In genomic region chr2:26533661-26534060, GRCh38 we compare ENCODE assay signal across 20 cellular contexts. TPM values are rescaled to one million over a fixed set of nuclear protein-coding genes. Genes with fewer than 3 reads are reported as not detected.
DNase-seq lines count a peak whose midpoint lies in the region; ATAC-seq and TF ChIP-seq lines count a peak whose summit lies in the region.
"Had no signal": no experiment of that assay in that cellular context is flagged by ENCODE, and none has a peak within 500 bp of the region (broad histone marks: within the 10 kb centered on the region; RNA-seq: fewer than 3 reads in every experiment).

No MANE protein-coding gene starts in this region.

- no peaks in the 10 kb centered on the region for H3K36me3 ChIP-seq in suprapubic skin
- H3K36me3 ChIP-seq: BLaER1 treated with 17β-estradiol and CSF1 and Interleukin-3, amounts not matched to agents 10 nM and 100 nM had no signal

- no peak for TF ChIP-seq POLR2A in suprapubic skin (IDR thresholded peaks at IDR 0.05)

- H3K27ac Mint-ChIP-seq in T-helper 17 cell (peak overlapping the region; percentile 21), immature natural killer cell (no peak overlapping the region)
- H3K27ac Mint-ChIP-seq: CD8-positive, alpha-beta T cell had no signal

- no peak overlapping the region for H3K27ac ChIP-seq in suprapubic skin
- H3K27ac ChIP-seq: 22Rv1; BLaER1 treated with 17β-estradiol and CSF1 and Interleukin-3, amounts not matched to agents 10 nM and 100 nM; KMS-11; SK-N-MC had no signal

- H3K4me1 Mint-ChIP-seq in T-helper 17 cell (no peaks in the 10 kb centered on the region), immature natural killer cell (no peaks in the 10 kb centered on the region)

- no peak overlapping the region for H3K4me3 Mint-ChIP-seq in T-helper 17 cell
- H3K4me3 Mint-ChIP-seq in immature natural killer cell, result no peak overlapping the region
- H3K4me3 Mint-ChIP-seq: CD8-positive, alpha-beta T cell had no signal

- no peak for TF ChIP-seq EP300 in suprapubic skin (IDR thresholded peaks at IDR 0.05)

- no peaks in the 10 kb centered on the region for H3K9me3 Mint-ChIP-seq in immature natural killer cell
- H3K9me3 Mint-ChIP-seq: CD8-positive, alpha-beta T cell had no signal

- intact Hi-C loops in posterior vena cava (cut with DNase I), result no loop called here

- DNase-seq in NCI-H146 (lab: John Stamatoyannopoulos, UW) (peak; percentile 8), NCI-H146 treated with DMSO at 0.1 percent for 48 hours (lab: John Stamatoyannopoulos, UW; ENCODE audit: unreplicated experiment) (no peak), T-helper 17 cell (no peak), posterior vena cava (ENCODE audit: low spot score) (peak; percentile 48), suprapubic skin (ENCODE audit: low spot score in 2 of 2) (peak; percentile 16 to 29), T-helper 2 cell (no peak), immature natural killer cell (no peak)
- DNase-seq in activated CD4-positive, alpha-beta T cell treated with anti-CD3 and anti-CD28 coated beads for 1 hour, result no peak
- DNase-seq: CD8-positive, alpha-beta T cell; GOT3; HCEC 1CT; NCI-H1436 treated with DMSO at 0.1 percent for 48 hours; NCI-H2081; NCI-H2171; NCI-H524 treated with DMSO at 0.1 percent for 48 hours; SHP77 had no signal

- H3K4me1 ChIP-seq in suprapubic skin, result no peaks in the 10 kb centered on the region

- WGBS in suprapubic skin, result 84% methylated on average over 7 of the region's 7 CpGs

- no peaks in the 10 kb centered on the region for H3K9me3 ChIP-seq in T-helper 17 cell (ENCODE audit: control insufficient read depth, low read length, poor library complexity, severe bottlenecking)
- H3K9me3 ChIP-seq in suprapubic skin, result no peaks in the 10 kb centered on the region
- H3K9me3 ChIP-seq: BLaER1 treated with 17β-estradiol and CSF1 and Interleukin-3, amounts not matched to agents 10 nM and 100 nM had no signal

- peaks cover 2% of the 10 kb centered on the region for H3K36me3 Mint-ChIP-seq in T-helper 17 cell (ENCODE audit: low read depth)
- H3K36me3 Mint-ChIP-seq in immature natural killer cell, result no peaks in the 10 kb centered on the region
- H3K36me3 Mint-ChIP-seq: CD8-positive, alpha-beta T cell had no signal

- H3K27me3 Mint-ChIP-seq in T-helper 17 cell, result peaks cover 25% of the 10 kb centered on the region
- peaks cover 0 to 10% (median 4%) of the 10 kb centered on the region in 3 donors for H3K27me3 Mint-ChIP-seq in immature natural killer cell (ENCODE audit: low read depth in 3 of 3)

- no peak for TF ChIP-seq CTCF in suprapubic skin (IDR thresholded peaks at IDR 0.05)

- H3K4me3 ChIP-seq in suprapubic skin, result no peak overlapping the region
- H3K4me3 ChIP-seq: BLaER1 treated with 17β-estradiol and CSF1 and Interleukin-3, amounts not matched to agents 10 nM and 100 nM; SK-N-MC had no signal

- no peak for ATAC-seq in T-helper 17 cell
- ATAC-seq: CD8-positive, alpha-beta T cell had no signal

- H3K27me3 ChIP-seq in suprapubic skin, result peaks cover 16% of the 10 kb centered on the region
- H3K27me3 ChIP-seq: BLaER1 treated with 17β-estradiol and CSF1 and Interleukin-3, amounts not matched to agents 10 nM and 100 nM had no signal

RNA-seq across cellular contexts. Expression of gene OTOF, which starts 55.7 kb away (rescaled TPM):
- under 1 TPM; 0.50 to 0.87 TPM for total RNA-seq in T-helper 17 cell
- under 1 TPM; 0.29 to 0.32 TPM for total RNA-seq in posterior vena cava
- under 1 TPM in 3 of 4 donors, not detected in 1; 0.16 to 0.39 (median 0.17) TPM for total RNA-seq in suprapubic skin
- 1 to 10 TPM in 1 of 3 donors, under 1 TPM in 1, not detected in 1; 0.34 to 1.3 TPM for polyA plus RNA-seq in immature natural killer cell

Comparison
In these comparisons a context has a peak if more than half of its experiments do, and no peak if none do; other contexts are left out.
1. DNase-seq: peak in NCI-H146 (single experiment), posterior vena cava (single experiment) and suprapubic skin (2 of 2); none in NCI-H146 treated with DMSO at 0.1 percent for 48 hours (single experiment), T-helper 17 cell (0 of 3), T-helper 2 cell (0 of 5), activated CD4-positive, alpha-beta T cell treated with anti-CD3 and anti-CD28 coated beads for 1 hour (single experiment) and immature natural killer cell (0 of 3).